In the genomic region with DNA sequence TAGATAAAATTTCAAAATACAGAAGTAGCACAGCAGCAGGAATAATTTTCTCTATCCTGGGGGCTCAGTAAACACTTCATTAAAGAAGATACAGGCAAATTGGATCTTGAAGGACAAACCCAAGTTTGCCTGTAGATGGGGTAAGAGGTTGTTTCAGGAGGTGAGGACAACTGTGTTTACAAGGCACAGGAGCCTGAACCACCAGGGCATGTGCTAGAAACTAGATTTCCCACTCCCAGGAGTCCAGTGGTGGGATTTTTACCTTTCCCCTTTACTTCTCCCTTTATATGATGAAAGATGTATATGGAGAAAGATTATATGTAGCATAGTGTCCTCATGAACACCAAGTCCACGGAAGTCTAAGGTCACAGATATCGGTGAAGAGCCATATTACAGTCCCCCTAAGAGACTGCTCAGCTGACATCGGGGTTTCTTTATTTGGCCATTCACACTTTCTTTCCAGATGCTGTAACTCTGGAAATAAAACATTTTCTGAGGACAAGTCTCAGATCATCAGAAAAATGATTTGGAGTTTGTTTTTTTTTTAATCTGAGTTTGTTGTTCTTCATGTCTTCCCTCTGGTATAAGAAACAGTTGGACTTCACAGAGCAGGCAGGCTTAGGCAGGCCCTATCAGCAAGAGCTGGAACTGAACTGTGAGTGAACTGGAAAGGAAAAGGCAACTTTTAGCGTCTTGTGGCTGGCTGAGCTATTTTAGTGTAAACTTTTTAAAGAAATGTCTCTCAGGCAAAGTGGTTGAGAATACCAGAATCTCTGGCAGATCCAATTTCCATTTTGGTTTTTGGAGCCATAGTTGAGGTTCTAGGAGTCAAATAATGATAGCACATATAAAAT, we compare ENCODE assay signal across 8 cellular contexts. TPM values are rescaled to one million over a fixed set of nuclear protein-coding genes. Genes with fewer than 3 reads are reported as not detected.
DNase-seq lines count a peak whose midpoint lies in the region; ATAC-seq, FAIRE-seq and TF ChIP-seq lines count a peak whose summit lies in the region.

No MANE protein-coding gene starts in this region.

- CTCF ChIA-PET in MCF 10A (lab: Yijun Ruan, JAX) = interaction anchor here (0.5 to 2.8 kb wide), 6 partner anchors 16 to 512 kb away, joined by 3 to 10 read pairs (median 5); no protein-coding TSS in a partner anchor

- no peak for TF ChIP-seq CTCF in MCF 10A (IDR thresholded peaks at IDR 0.05; ENCODE audit: unreplicated experiment)

- H3K27me3 Mint-ChIP-seq in MCF 10A (ENCODE audit: insufficient read depth, unreplicated experiment) (no peaks in the 10 kb centered on the region), memory B cell (no peaks in the 10 kb centered on the region)

- BruUV-seq in MCF 10A (replicated peaks; lab: Mats Ljungman, UMichigan) = no TSS peak

- H3K27ac Mint-ChIP-seq in MCF 10A (ENCODE audit: low read depth, unreplicated experiment) (peak overlapping the region; percentile 82), memory B cell (no peak overlapping the region)

- FAIRE-seq in HTR-8/SVneo (lab: Jason Lieb, UNC) = no peak

- peak; percentile 22 for DNase-seq in NCI-H2171 treated with DMSO at 0.1 percent for 48 hours (lab: John Stamatoyannopoulos, UW)
- DNase-seq in NCI-H2171 (lab: John Stamatoyannopoulos, UW) = no peak
- DNase-seq in HTR-8/SVneo (ENCODE audit: insufficient read length, low spot score) = peak; percentile 22
- DNase-seq in MCF 10A (ENCODE audit: unreplicated experiment) = peak; percentile 33
- DNase-seq in memory B cell (ENCODE audit: low spot score in 2 of 2) = no peak
- no peak for DNase-seq in D341Med (ENCODE audit: low spot score)
- DNase-seq in SK-N-DZ (ENCODE audit: low spot score) = no peak

- H3K4me1 Mint-ChIP-seq in MCF 10A (ENCODE audit: insufficient read depth, unreplicated experiment) (peaks cover 14% of the 10 kb centered on the region), memory B cell (peaks cover 14% of the 10 kb centered on the region)

- ATAC-seq in memory B cell (ENCODE audit: low read depth) (peak; percentile 81), GM18873 (IDR thresholded peaks at IDR 0.05; ENCODE audit: low FRiP score, unreplicated experiment) (no peak)

- H3K4me3 Mint-ChIP-seq in MCF 10A (ENCODE audit: unreplicated experiment) (no peak overlapping the region), memory B cell (no peak overlapping the region)

- POLR2A ChIA-PET in MCF 10A (lab: Yijun Ruan, JAX) = interaction anchor here (3.5 kb wide), 1 partner anchor 26 kb away, joined by 11 read pairs; no protein-coding TSS in a partner anchor

- no peaks in the 10 kb centered on the region for H3K9me3 Mint-ChIP-seq in MCF 10A (ENCODE audit: unreplicated experiment)
- no peaks in the 10 kb centered on the region for H3K9me3 Mint-ChIP-seq in memory B cell

- H3K36me3 Mint-ChIP-seq in MCF 10A (ENCODE audit: insufficient read depth, unreplicated experiment) (no peaks in the 10 kb centered on the region), memory B cell (no peaks in the 10 kb centered on the region)

- intact Hi-C loops in MCF 10A (cut with micrococcal nuclease) = no loop called here

RNA-seq across cellular contexts. Expression of a gene that starts 8.0 kb away (rescaled TPM):
- total RNA-seq in MCF 10A (2022) = 52.5 and 55.4 TPM in 2 replicates
- 39.7 and 44.9 TPM in 2 replicates for polyA plus RNA-seq in SK-N-DZ (2014; cell fraction: cytosol; rRNA removed)
- 110 and 158 TPM in 2 replicates for polyA plus RNA-seq in SK-N-DZ (2014; cell fraction: nucleus; rRNA removed)

Comparison
In these comparisons a context has a peak if more than half of its experiments do, and no peak if none do; other contexts are left out.
1. DNase-seq: peak in NCI-H2171 treated with DMSO at 0.1 percent for 48 hours (single experiment), HTR-8/SVneo (single experiment) and MCF 10A (single experiment); none in NCI-H2171 (single experiment), memory B cell (0 of 2), D341Med (single experiment) and SK-N-DZ (single experiment).